Comparison of ENCODE assay signal across 18 cellular contexts in the genomic region with DNA sequence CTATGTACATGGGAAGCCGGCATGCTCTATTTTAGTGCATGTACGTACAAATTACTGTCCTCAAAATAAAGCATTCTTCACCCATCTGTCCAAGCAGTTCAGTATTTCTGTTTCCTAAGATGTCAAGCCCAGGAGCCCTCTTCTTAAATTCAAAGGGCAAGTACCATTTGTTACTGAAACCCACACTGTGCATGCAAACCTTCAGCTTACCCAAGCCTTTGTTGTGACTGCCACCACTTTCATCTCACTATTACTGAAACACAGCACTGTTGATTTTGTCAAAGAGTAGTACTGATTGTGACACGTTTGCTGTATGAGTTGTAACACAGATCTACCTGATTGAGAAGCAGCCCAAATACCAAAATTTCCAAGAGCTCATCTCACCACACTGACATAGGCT.
A peak's percentile ranks its signal among the peaks of the same experiment; 100 is the strongest.
DNase-seq lines count a peak whose midpoint lies in the region; ATAC-seq and TF ChIP-seq lines count a peak whose summit lies in the region.
"Had no signal": no experiment of that assay in that cellular context is flagged by ENCODE, and none has a peak within 500 bp of the region (broad histone marks: within the 10 kb centered on the region; RNA-seq: fewer than 3 reads in every experiment).

No MANE protein-coding gene starts in this region.

- no peak for TF ChIP-seq POLR2A in breast epithelium (IDR thresholded peaks at IDR 0.05)

- no peaks in the 10 kb centered on the region for H3K79me2 ChIP-seq in GM23338 (replicated peaks; ENCODE audit: insufficient read depth)
- no peaks in the 10 kb centered on the region for H3K79me2 ChIP-seq in KMS-11 (ENCODE audit: insufficient read depth, low read depth)
- H3K79me2 ChIP-seq in OCI-LY7 (ENCODE audit: insufficient read depth, low read depth, low read length) = no peaks in the 10 kb centered on the region

- H3K36me3 ChIP-seq in GM23338 (ENCODE audit: insufficient read depth) (no peaks in the 10 kb centered on the region), KMS-11 (ENCODE audit: insufficient read depth) (no peaks in the 10 kb centered on the region), OCI-LY7 (ENCODE audit: insufficient read depth, low read length) (peaks cover 11% of the 10 kb centered on the region), breast epithelium (no peaks in the 10 kb centered on the region)
- no peaks in the 10 kb centered on the region for H3K36me3 ChIP-seq in effector memory CD4-positive, alpha-beta T cell (ENCODE audit: control insufficient read depth, insufficient read depth, low read length)

- H3K9me3 ChIP-seq in OCI-LY7 (ENCODE audit: low read length) (peaks cover 10% of the 10 kb centered on the region; the same call in 1 of the 2 replicates), breast epithelium (no peaks in the 10 kb centered on the region)
- peaks cover 4% of the 10 kb centered on the region for H3K9me3 ChIP-seq in effector memory CD4-positive, alpha-beta T cell (ENCODE audit: control insufficient read depth, low read length)
- H3K9me3 ChIP-seq: A549, Caco-2 had no signal

- ATAC-seq in GM23338 = no peak
- ATAC-seq in HG03565 (IDR thresholded peaks at IDR 0.05; ENCODE audit: unreplicated experiment) = no peak
- ATAC-seq: A549, HCT116 had no signal

- H3F3A ChIP-seq in GM23338 (replicated peaks; ENCODE audit: low read depth) = no peaks in the 10 kb centered on the region

- H2AFZ ChIP-seq in GM23338 (peak overlapping the region; percentile 24; the same call in 1 of the 2 replicates), KMS-11 (ENCODE audit: low read depth) (peak overlapping the region; percentile 12; the same call in 1 of the 2 replicates), OCI-LY7 (ENCODE audit: low read length) (peak overlapping the region; percentile 62; the same call in 1 of the 2 replicates)
- H2AFZ ChIP-seq: GM23248 had no signal

- H3K27ac ChIP-seq in GM23338 (ENCODE audit: low read depth) (no peak overlapping the region), KMS-11 (peak overlapping the region; percentile 45; the same call in 1 of the 2 replicates), OCI-LY7 (ENCODE audit: low read depth, low read length, poor library complexity, severe bottlenecking) (peak overlapping the region; percentile 9), breast epithelium (no peak overlapping the region)
- no peak overlapping the region for H3K27ac ChIP-seq in effector memory CD4-positive, alpha-beta T cell (ENCODE audit: insufficient read depth, low read length, poor library complexity, severe bottlenecking)
- H3K27ac ChIP-seq: 22Rv1, A549, C4-2B, GM23248 had no signal

- H3K36me3 Mint-ChIP-seq in GM23338 (ENCODE audit: low read depth) (no peaks in the 10 kb centered on the region), nephron progenitor cell (ENCODE audit: low read depth) (no peaks in the 10 kb centered on the region)

- no peak for DNase-seq in GM23338 (ENCODE audit: low spot score)
- DNase-seq in OCI-LY7 (ENCODE audit: low spot score) = peak; percentile 12
- no peak for DNase-seq in nephron progenitor cell
- no peak for DNase-seq in effector memory CD4-positive, alpha-beta T cell
- no peak for DNase-seq in medulla oblongata (ENCODE audit: extremely low spot score)
- no peak for DNase-seq in breast epithelium (ENCODE audit: low spot score in 2 of 2)
- DNase-seq: AML-193; Caco-2; CD4-positive, alpha-beta T cell; GM23248; H7; HFFc6 had no signal

- BruUV-seq in OCI-LY7 (replicated peaks; lab: Mats Ljungman, UMichigan) = no TSS peak

- H3K9me2 ChIP-seq in GM23338 (ENCODE audit: insufficient read depth) (no peaks in the 10 kb centered on the region), OCI-LY7 (ENCODE audit: insufficient read depth, low read length) (no peaks in the 10 kb centered on the region)

- H3K4me2 ChIP-seq in GM23338 (no peak overlapping the region), KMS-11 (peak overlapping the region; percentile 39), OCI-LY7 (ENCODE audit: low read length) (no peak overlapping the region)
- H3K4me2 ChIP-seq: A549 had no signal

- H3K4me3 ChIP-seq in GM23338 = no peak overlapping the region
- no peak overlapping the region for H3K4me3 ChIP-seq in KMS-11 (IDR thresholded peaks at IDR 0.05; ENCODE audit: insufficient read depth, low read depth, low read length)
- H3K4me3 ChIP-seq in OCI-LY7 (ENCODE audit: low read depth, low read length, poor library complexity, severe bottlenecking) = no peak overlapping the region
- H3K4me3 ChIP-seq in effector memory CD4-positive, alpha-beta T cell (ENCODE audit: insufficient read depth, low read depth, low read length, poor library complexity, severe bottlenecking) = no peak overlapping the region
- no peak overlapping the region for H3K4me3 ChIP-seq in breast epithelium
- H3K4me3 ChIP-seq: A549, GM23248 had no signal

- no peaks in the 10 kb centered on the region for H4K20me1 ChIP-seq in GM23338 (replicated peaks; ENCODE audit: insufficient read depth)
- H4K20me1 ChIP-seq in KMS-11 (ENCODE audit: insufficient read depth) = no peaks in the 10 kb centered on the region
- no peaks in the 10 kb centered on the region for H4K20me1 ChIP-seq in OCI-LY7 (ENCODE audit: insufficient read depth, low read length)

- H3K4me1 ChIP-seq in GM23338 (ENCODE audit: insufficient read depth) (peaks cover 12% of the 10 kb centered on the region), KMS-11 (ENCODE audit: low read depth, poor library complexity, severe bottlenecking) (peaks cover 88% of the 10 kb centered on the region), OCI-LY7 (ENCODE audit: insufficient read depth, low read length, poor library complexity, severe bottlenecking) (peaks cover 97% of the 10 kb centered on the region), breast epithelium (no peaks in the 10 kb centered on the region)
- H3K4me1 ChIP-seq in effector memory CD4-positive, alpha-beta T cell (ENCODE audit: control insufficient read depth, insufficient read depth, low read length, poor library complexity, severe bottlenecking) = no peaks in the 10 kb centered on the region
- H3K4me1 ChIP-seq: A549, Caco-2 had no signal

- intact Hi-C loops in OCI-LY7 (cut with micrococcal nuclease; ENCODE audit: unreplicated experiment) = no loop called here
- intact Hi-C loops in breast epithelium (cut with DNase I; ENCODE audit: low total_unique reads) = no loop called here

- CTCF ChIA-PET in OCI-LY7 (lab: Charles Lee; ENCODE audit: unreplicated experiment) = no interaction called here

- H3K27ac Mint-ChIP-seq in GM23338 (no peak overlapping the region), nephron progenitor cell (peak overlapping the region; percentile 66)
- H3K27ac Mint-ChIP-seq: CD4-positive, alpha-beta T cell; HFFc6 had no signal

- H3K9me3 Mint-ChIP-seq in GM23338 (no peaks in the 10 kb centered on the region), nephron progenitor cell (no peaks in the 10 kb centered on the region)

- TF ChIP-seq CTCF in GM23338 (conservative IDR thresholded peaks at IDR 0.05; ENCODE audit: low read depth in 2 of 2) (no peak), KMS-11 (conservative IDR thresholded peaks at IDR 0.05; ENCODE audit: low read depth, low read length) (no peak), OCI-LY7 (conservative IDR thresholded peaks at IDR 0.05; ENCODE audit: low read length) (no peak), nephron progenitor cell (IDR thresholded peaks at IDR 0.05) (no peak), breast epithelium (IDR thresholded peaks at IDR 0.05) (no peak)

- H3K4me1 Mint-ChIP-seq in GM23338 (peaks cover 19% of the 10 kb centered on the region), nephron progenitor cell (peaks cover 7% of the 10 kb centered on the region)

- H3K27me3 Mint-ChIP-seq in GM23338 (ENCODE audit: insufficient read depth, low read depth, poor library complexity) (no peaks in the 10 kb centered on the region), nephron progenitor cell (ENCODE audit: low read depth, poor library complexity) (no peaks in the 10 kb centered on the region)
- H3K27me3 Mint-ChIP-seq: CD4-positive, alpha-beta T cell had no signal

- H3K27me3 ChIP-seq in GM23338 (ENCODE audit: insufficient read depth) (no peaks in the 10 kb centered on the region), KMS-11 (ENCODE audit: insufficient read depth, low read depth) (no peaks in the 10 kb centered on the region), breast epithelium (no peaks in the 10 kb centered on the region)
- no peaks in the 10 kb centered on the region for H3K27me3 ChIP-seq in effector memory CD4-positive, alpha-beta T cell (replicated peaks; ENCODE audit: control insufficient read depth, insufficient read depth, low read length, poor library complexity, severe bottlenecking)

- H3K4me3 Mint-ChIP-seq in GM23338 (no peak overlapping the region), nephron progenitor cell (no peak overlapping the region)
- H3K4me3 Mint-ChIP-seq: CD4-positive, alpha-beta T cell; HFFc6 had no signal

- POLR2A ChIA-PET in OCI-LY7 (lab: Charles Lee) = interaction anchor here (1.1 to 1.9 kb wide), 3 partner anchors 9 to 20 kb away, joined by 3 to 7 read pairs (median 6); no protein-coding TSS in a partner anchor

- no peak overlapping the region for H3K9ac ChIP-seq in KMS-11
- H3K9ac ChIP-seq: GM23248 had no signal

TF ChIP-seq in GM23338, 12 proteins besides CTCF, POLR2A, EP300 and RAD21 (continues in another document):
- TF ChIP-seq ZNF331 (CRISPR knock-in tag; IDR thresholded peaks at IDR 0.05; ENCODE audit: low read depth) = no peak

Comparison
In these comparisons a context has a peak if more than half of its experiments do, and no peak if none do; other contexts are left out.
1. H2AFZ ChIP-seq: peak in every context shown above with its lines; median percentile 62 in OCI-LY7; 24 in GM23338; 12 in KMS-11.
2. H3K27ac ChIP-seq: peak in KMS-11 (single experiment) and OCI-LY7 (single experiment); none in GM23338 (single experiment), effector memory CD4-positive, alpha-beta T cell (single experiment) and breast epithelium (0 of 2).